8 cellular contexts compared by ENCODE assay signal in genomic region chrX:149525389-149525788, GRCh38. TPM values are rescaled to one million over a fixed set of nuclear protein-coding genes. Genes with fewer than 3 reads are reported as not detected.
DNase-seq lines count a peak whose midpoint lies in the region; ATAC-seq, FAIRE-seq and TF ChIP-seq lines count a peak whose summit lies in the region.
"Not testable (repeated sequence)": the region's sequence is repeated elsewhere in the genome, so short reads cannot be mapped to it uniquely, and the experiment has no call there.

No MANE protein-coding gene starts in this region.

- H3K4me2 ChIP-seq in A549; MM.1S (ENCODE audit: low read depth, low read length): not testable (repeated sequence)

- H3K27ac ChIP-seq in A549, result not testable (repeated sequence)
- peak overlapping the region; percentile 87; the same call in 1 of the 2 replicates for H3K27ac ChIP-seq in MM.1S (ENCODE audit: low read length)
- peak overlapping the region; percentile 88 for H3K27ac ChIP-seq in neutrophil

- peak overlapping the region; percentile 64; the same call in 1 of the 2 replicates for H3K9ac ChIP-seq in MM.1S (ENCODE audit: low read length)

- not testable (repeated sequence) for H3F3A ChIP-seq in MM.1S (ENCODE audit: insufficient read depth, low read length)

- not testable (repeated sequence) for H3K9me3 ChIP-seq in A549; MM.1S (replicated peaks; ENCODE audit: insufficient read depth, low read length); neutrophil

- H4K20me1 ChIP-seq in MM.1S (ENCODE audit: insufficient read depth, low read length), result not testable (repeated sequence)

- not testable (repeated sequence) for H3K4me3 ChIP-seq in A549; MM.1S (ENCODE audit: low read length); fibroblast of mammary gland (ENCODE audit: control insufficient read depth, low read depth, low read length)
- H3K4me3 ChIP-seq in neutrophil (ENCODE audit: low read depth in 1 of 2, low read length in 1 of 2), result peak overlapping the region; percentile 32 to 35

- not testable (repeated sequence) for TF ChIP-seq CTCF in A549 (IDR thresholded peaks at IDR 0.05); MM.1S (IDR thresholded peaks at IDR 0.05; ENCODE audit: low read length); fibroblast of mammary gland (conservative IDR thresholded peaks at IDR 0.05; ENCODE audit: control insufficient read depth, insufficient read depth, low read depth, low read length); neutrophil (IDR thresholded peaks at IDR 0.05)

- not testable (repeated sequence) for H2AFZ ChIP-seq in MM.1S (ENCODE audit: low read length)

- POLR2A ChIA-PET in A549 (lab: Yijun Ruan, JAX), result not testable (repeated sequence)

- FAIRE-seq in A549 (lab: Jason Lieb, UNC), result not testable (repeated sequence)

- ATAC-seq in A549, result peak; percentile 90 to 91
- ATAC-seq in GM18870 (IDR thresholded peaks at IDR 0.05; ENCODE audit: unreplicated experiment), result peak; percentile 96
- ATAC-seq in HG02870 (IDR thresholded peaks at IDR 0.05; ENCODE audit: unreplicated experiment), result peak; percentile 94

- H3K36me3 ChIP-seq in MM.1S (replicated peaks; ENCODE audit: insufficient read depth, low read length); neutrophil: not testable (repeated sequence)

- DNase-seq in A549 (ENCODE audit: low read depth in 1 of 2, low spot score in 1 of 2) (peak in 1 of 2 experiments; percentile 66), MM.1S (peak; percentile 61), SHP77 (lab: John Stamatoyannopoulos, UW) (peak; percentile 7 to 32), activated T-cell treated with anti-CD3 and anti-CD28 coated beads for 4 hours (peak; percentile 32), fibroblast of mammary gland (ENCODE audit: low read depth) (peak; percentile 61)

- H3K4me1 ChIP-seq in A549, result peaks cover 10% of the 10 kb centered on the region; the same call in 2 of the 3 replicates
- not testable (repeated sequence) for H3K4me1 ChIP-seq in MM.1S (ENCODE audit: low read length)
- H3K4me1 ChIP-seq in neutrophil (ENCODE audit: control insufficient read depth in 1 of 2, insufficient read depth in 1 of 2, low read depth in 1 of 2, low read length in 1 of 2), result peaks cover 12 to 15% of the 10 kb centered on the region in 2 experiments

- TF ChIP-seq EP300 in A549 (IDR thresholded peaks at IDR 0.05), result not testable (repeated sequence)

- H3K9me2 ChIP-seq in MM.1S (replicated peaks; ENCODE audit: insufficient read depth, low read length), result not testable (repeated sequence)

- not testable (repeated sequence) for H3K27me3 ChIP-seq in MM.1S (replicated peaks; ENCODE audit: insufficient read depth, low read length); neutrophil

- H3K79me2 ChIP-seq in MM.1S (ENCODE audit: low read length), result not testable (repeated sequence)

- TF ChIP-seq POLR2A in A549 (IDR thresholded peaks at IDR 0.05; ENCODE audit: low read length), result not testable (repeated sequence)

- CTCF ChIA-PET in A549 (lab: Yijun Ruan, JAX), result interaction anchor here (1.9 kb wide), 1 partner anchor 13 kb away, joined by 5 read pairs; no protein-coding TSS in a partner anchor

- not testable (repeated sequence) for TF ChIP-seq RAD21 in A549 (conservative IDR thresholded peaks at IDR 0.05 in 1 of 2, IDR thresholded peaks at IDR 0.05 in 1 of 2)

- 33% methylated on average over 2 of the region's 10 CpGs for WGBS in A549 (ENCODE audit: missing lambda C conversion rate)

RNA-seq across cellular contexts. Expression of gene EOLA1, which starts 15.4 kb away (rescaled TPM):
- polyA plus RNA-seq in A549 (2011; rRNA removed) (23.3 and 26.0 TPM in 2 replicates), A549 (2017; fragmentation: RNase III; extraction: RNeasy Plus Mini Kit Qiagen cat#74134 plus additional on column Dnase treatment) (14.5 to 16.9 TPM (median 16.4 TPM) in 3 replicates)
- 15.5 and 16.2 TPM in 2 replicates for polyA plus RNA-seq in A549 (2012; cell fraction: cytosol; rRNA removed)
- 16.5 and 17.1 TPM in 2 replicates for polyA plus RNA-seq in A549 (2012; cell fraction: nucleus; rRNA removed)
- polyA minus RNA-seq in A549 (2011; rRNA and poly(A)+ RNA removed), result 11.8 and 12.7 TPM in 2 replicates

RNA-seq across cellular contexts. Expression of gene IDS, which starts 20.3 kb away (rescaled TPM):
- polyA plus RNA-seq in A549 (2011; rRNA removed) (120 and 135 TPM in 2 replicates), A549 (2017; fragmentation: RNase III; extraction: RNeasy Plus Mini Kit Qiagen cat#74134 plus additional on column Dnase treatment) (40.6 to 46.8 TPM (median 44.5 TPM) in 3 replicates)
- 65.4 and 82.6 TPM in 2 replicates for polyA plus RNA-seq in A549 (2012; cell fraction: cytosol; rRNA removed)
- polyA plus RNA-seq in A549 (2012; cell fraction: nucleus; rRNA removed), result 51.1 and 56.5 TPM in 2 replicates
- polyA minus RNA-seq in A549 (2011; rRNA and poly(A)+ RNA removed), result 130 and 171 TPM in 2 replicates

RNA-seq across cellular contexts. Expression of gene HSFX3, which starts 24.3 kb away (rescaled TPM):
- not detected in 2 replicates for polyA plus RNA-seq in A549 (2011; rRNA removed)
- not detected in 2 replicates for polyA plus RNA-seq in A549 (2012; cell fraction: cytosol; rRNA removed)
- not detected in 2 replicates for polyA plus RNA-seq in A549 (2012; cell fraction: nucleus; rRNA removed)
- not detected in 3 replicates for polyA plus RNA-seq in A549 (2017; fragmentation: RNase III; extraction: RNeasy Plus Mini Kit Qiagen cat#74134 plus additional on column Dnase treatment)
- not detected in 2 replicates for polyA minus RNA-seq in A549 (2011; rRNA and poly(A)+ RNA removed)
